ENCODE assay signal across 9 cellular contexts in the genomic region with DNA sequence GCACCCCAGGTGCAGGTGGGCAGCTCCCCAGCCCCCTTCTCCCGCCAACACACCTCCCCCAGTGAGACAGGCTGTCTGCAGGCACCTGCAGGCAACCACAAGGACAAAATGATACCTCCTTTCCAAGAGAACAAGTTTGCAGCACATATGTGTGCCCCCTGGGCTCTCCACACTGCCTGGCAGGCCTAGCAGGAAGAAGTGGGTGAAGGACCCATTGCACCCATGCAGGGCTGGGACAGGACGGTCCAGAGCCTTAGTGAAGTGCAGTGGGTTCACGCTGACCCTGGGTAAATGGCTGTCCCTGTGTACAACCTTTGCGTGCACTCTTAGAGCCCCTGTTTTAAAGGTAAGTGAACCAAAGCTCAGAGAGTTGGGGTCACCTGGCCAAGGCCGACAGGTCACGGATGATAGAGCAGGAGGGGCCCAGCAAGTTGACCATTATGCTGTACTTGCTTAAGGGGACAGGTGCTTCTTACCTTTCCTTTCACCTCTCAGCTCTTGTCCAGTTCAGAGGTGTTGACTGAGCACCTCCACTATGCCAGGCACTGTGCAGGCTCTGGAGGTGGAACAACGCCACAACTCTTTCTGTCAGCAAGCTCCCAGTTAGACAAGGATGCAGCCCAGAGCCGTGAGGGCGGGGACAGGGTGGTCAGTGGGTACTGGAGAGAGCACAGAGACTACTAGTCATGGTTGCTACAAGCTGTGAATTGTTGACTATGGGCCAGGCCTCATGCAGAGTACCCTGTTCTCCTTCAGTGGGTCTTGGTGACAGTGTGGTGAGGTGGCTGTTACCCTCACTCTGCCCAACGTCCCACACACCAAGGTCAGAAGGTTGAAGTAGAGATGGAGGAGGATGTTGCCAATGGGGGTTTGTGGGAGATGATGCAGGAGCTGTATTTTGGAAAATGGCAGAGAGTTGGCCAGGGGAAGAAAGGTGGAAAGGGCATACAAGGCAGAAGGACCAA.
"Had no signal": no experiment of that assay in that cellular context is flagged by ENCODE, and none has a peak within 500 bp of the region (broad histone marks: within the 10 kb centered on the region; RNA-seq: fewer than 3 reads in every experiment).

No MANE protein-coding gene starts in this region.

- H3K4me3 Mint-ChIP-seq: activated CD8-positive, alpha-beta T cell treated with anti-CD3 and anti-CD28 coated beads, Interleukin-2, amount 10 ng/mL, durations not matched to agents 7 days and 5 days; activated naive CD4-positive, alpha-beta T cell treated with anti-CD3 and anti-CD28 coated beads, Interleukin-2, amount 50 U/mL, for 24 hours; naive thymus-derived CD4-positive, alpha-beta T cell; stimulated activated naive B cell treated with anti-CD40 and anti-IgM and Interleukin-4, amounts not matched to agents 10 μg/mL and 1 μg/mL and 100 μg/mL, for 72 hours had no signal

- ATAC-seq: activated CD8-positive, alpha-beta T cell treated with anti-CD3 and anti-CD28 coated beads, Interleukin-2, amount 10 ng/mL, durations not matched to agents 7 days and 5 days; gastroesophageal sphincter; mucosa of descending colon; naive thymus-derived CD4-positive, alpha-beta T cell; stimulated activated naive B cell treated with anti-CD40 and anti-IgM and Interleukin-4, amounts not matched to agents 10 μg/mL and 1 μg/mL and 100 μg/mL, for 72 hours had no signal

- H3K27ac Mint-ChIP-seq: activated CD8-positive, alpha-beta T cell treated with anti-CD3 and anti-CD28 coated beads, Interleukin-2, amount 10 ng/mL, durations not matched to agents 7 days and 5 days; activated naive CD4-positive, alpha-beta T cell treated with anti-CD3 and anti-CD28 coated beads, Interleukin-2, amount 50 U/mL, for 24 hours; naive thymus-derived CD4-positive, alpha-beta T cell; stimulated activated naive B cell treated with anti-CD40 and anti-IgM and Interleukin-4, amounts not matched to agents 10 μg/mL and 1 μg/mL and 100 μg/mL, for 72 hours had no signal

- H3K9me3 Mint-ChIP-seq: activated naive CD4-positive, alpha-beta T cell treated with anti-CD3 and anti-CD28 coated beads, Interleukin-2, amount 50 U/mL, for 24 hours; naive thymus-derived CD4-positive, alpha-beta T cell; stimulated activated naive B cell treated with anti-CD40 and anti-IgM and Interleukin-4, amounts not matched to agents 10 μg/mL and 1 μg/mL and 100 μg/mL, for 72 hours had no signal

- H3K36me3 Mint-ChIP-seq: activated naive CD4-positive, alpha-beta T cell treated with anti-CD3 and anti-CD28 coated beads, Interleukin-2, amount 50 U/mL, for 24 hours; naive thymus-derived CD4-positive, alpha-beta T cell; stimulated activated naive B cell treated with anti-CD40 and anti-IgM and Interleukin-4, amounts not matched to agents 10 μg/mL and 1 μg/mL and 100 μg/mL, for 72 hours had no signal

- DNase-seq: activated CD4-positive, alpha-beta T cell treated with anti-CD3 and anti-CD28 coated beads for 4 hours; activated CD8-positive, alpha-beta T cell treated with anti-CD3 and anti-CD28 coated beads, Interleukin-2, amount 10 ng/mL, durations not matched to agents 7 days and 5 days; activated T-cell treated with anti-CD3 and anti-CD28 coated beads for 4 hours; mucosa of descending colon; stimulated activated CD4-positive, alpha-beta T cell treated with anti-CD3 and anti-CD28 coated beads, Interleukin-2, amount 100 ng/mL, for 48 hours; stimulated activated naive B cell treated with anti-CD40 and anti-IgM and Interleukin-4, amounts not matched to agents 10 μg/mL and 1 μg/mL and 100 μg/mL, for 72 hours had no signal

- H3K4me1 Mint-ChIP-seq: activated naive CD4-positive, alpha-beta T cell treated with anti-CD3 and anti-CD28 coated beads, Interleukin-2, amount 50 U/mL, for 24 hours; stimulated activated naive B cell treated with anti-CD40 and anti-IgM and Interleukin-4, amounts not matched to agents 10 μg/mL and 1 μg/mL and 100 μg/mL, for 72 hours had no signal
